Comparison of ENCODE assay signal across 34 cellular contexts in the genomic region with DNA sequence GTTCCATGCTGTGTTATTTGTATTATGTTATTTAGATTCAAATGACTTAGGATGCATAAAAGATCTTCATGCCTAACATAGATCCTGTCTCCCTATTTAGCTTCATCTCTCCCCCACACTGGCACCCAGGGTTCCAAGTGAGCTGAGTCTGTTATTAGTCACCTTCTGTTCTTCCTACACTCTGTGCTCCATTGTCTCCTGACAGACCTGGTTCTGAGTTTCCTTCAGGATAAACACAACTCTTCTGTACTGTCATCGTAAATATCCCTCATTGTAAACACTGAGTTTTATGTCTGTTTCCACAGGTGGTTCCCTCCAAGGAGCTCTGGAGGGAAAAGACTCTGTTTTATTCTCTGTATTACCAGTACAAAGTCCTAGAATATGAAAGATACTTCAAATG. TPM values are rescaled to one million over a fixed set of nuclear protein-coding genes. Genes with fewer than 3 reads are reported as not detected.
DNase-seq lines count a peak whose midpoint lies in the region; ATAC-seq, FAIRE-seq and TF ChIP-seq lines count a peak whose summit lies in the region.
"Had no signal": no experiment of that assay in that cellular context is flagged by ENCODE, and none has a peak within 500 bp of the region (broad histone marks: within the 10 kb centered on the region; RNA-seq: fewer than 3 reads in every experiment).

No MANE protein-coding gene starts in this region.

- H3K9me3 Mint-ChIP-seq in astrocyte (ENCODE audit: unreplicated experiment), result no peaks in the 10 kb centered on the region
- no peaks in the 10 kb centered on the region for H3K9me3 Mint-ChIP-seq in nephron progenitor cell
- no peaks in the 10 kb centered on the region for H3K9me3 Mint-ChIP-seq in stimulated activated naive CD8-positive, alpha-beta T cell treated with anti-CD3 and anti-CD28 coated beads, Interleukin-15, amount 100 ng/mL, for 72 hours
- H3K9me3 Mint-ChIP-seq: activated B cell treated with CpG ODN at 0.5 μM for 24 hours; activated naive CD4-positive, alpha-beta T cell treated with anti-CD3 and anti-CD28 coated beads for 36 hours; activated T-cell treated with anti-CD3 and anti-CD28 coated beads, Interleukin-2, amount 50 U/mL, for 72 hours; memory B cell; stimulated activated naive CD8-positive, alpha-beta T cell treated with anti-CD3 and anti-CD28 coated beads, Interleukin-15, Interleukin-2, amounts not matched to agents 100 ng/mL and 50 ng/mL, for 24 hours had no signal

- H3K9ac ChIP-seq in astrocyte (ENCODE audit: low read length) (no peak overlapping the region), SK-N-SH (no peak overlapping the region)

- H3K27me3 ChIP-seq in astrocyte (ENCODE audit: insufficient read depth, low read length) (no peaks in the 10 kb centered on the region), SK-N-SH (ENCODE audit: insufficient read depth) (peaks cover 10% of the 10 kb centered on the region; the same call in 1 of the 2 replicates)
- H3K27me3 ChIP-seq: heart left ventricle, thyroid gland had no signal

- H2AFZ ChIP-seq in astrocyte (ENCODE audit: low read depth, low read length), result no peak overlapping the region
- no peak overlapping the region for H2AFZ ChIP-seq in SK-N-SH (ENCODE audit: low read depth)

- no peaks in the 10 kb centered on the region for H3K36me3 ChIP-seq in HEK293 (ENCODE audit: control insufficient read depth in 2 of 2, insufficient read depth in 1 of 2, low read length in 2 of 2)
- H3K36me3 ChIP-seq in astrocyte (ENCODE audit: insufficient read depth, low read length), result no peaks in the 10 kb centered on the region
- H3K36me3 ChIP-seq in SK-N-SH (replicated peaks in 1 of 2; ENCODE audit: control insufficient read depth in 1 of 2, insufficient read depth in 2 of 2, low read length in 1 of 2), result no peaks in the 10 kb centered on the region
- H3K36me3 ChIP-seq: heart left ventricle, thyroid gland had no signal

- no peak for ATAC-seq in stimulated activated naive CD8-positive, alpha-beta T cell treated with anti-CD3 and anti-CD28 coated beads, Interleukin-15, amount 100 ng/mL, for 72 hours
- ATAC-seq: activated T-cell treated with anti-CD3 and anti-CD28 coated beads, Interleukin-2, amount 50 U/mL, for 72 hours; heart left ventricle; left cardiac atrium; psoas muscle had no signal

- H3K27ac ChIP-seq in HEK293 (ENCODE audit: extremely low read depth, low read depth, low read length) (no peak overlapping the region), astrocyte (ENCODE audit: low read depth, low read length) (no peak overlapping the region), SK-N-SH (ENCODE audit: low read depth in 2 of 2, low read length in 1 of 2) (no peak overlapping the region)
- H3K27ac ChIP-seq: C4-2B, heart left ventricle, psoas muscle, skin epidermis, thyroid gland had no signal

- no peak for TF ChIP-seq EP300 in SK-N-SH (IDR thresholded peaks at IDR 0.05; ENCODE audit: borderline replicate concordance in 1 of 2, low read depth in 1 of 2, low read length in 1 of 2)

- no peaks in the 10 kb centered on the region for H3K9me2 ChIP-seq in SK-N-SH

- H4K20me1 ChIP-seq in astrocyte (ENCODE audit: insufficient read depth, low read length) (no peaks in the 10 kb centered on the region), SK-N-SH (ENCODE audit: insufficient read depth) (no peaks in the 10 kb centered on the region)

- H3K4me2 ChIP-seq in astrocyte (ENCODE audit: low read length) (peak overlapping the region; percentile 4), SK-N-SH (no peak overlapping the region)

- H3K27ac Mint-ChIP-seq in astrocyte (ENCODE audit: unreplicated experiment) (no peak overlapping the region), nephron progenitor cell (peak overlapping the region; percentile 27)
- H3K27ac Mint-ChIP-seq in stimulated activated naive CD8-positive, alpha-beta T cell treated with anti-CD3 and anti-CD28 coated beads, Interleukin-15, amount 100 ng/mL, for 72 hours, result no peak overlapping the region
- H3K27ac Mint-ChIP-seq: activated B cell treated with CpG ODN at 0.5 μM for 24 hours; activated naive CD4-positive, alpha-beta T cell treated with anti-CD3 and anti-CD28 coated beads for 36 hours; activated T-cell treated with anti-CD3 and anti-CD28 coated beads, Interleukin-2, amount 50 U/mL, for 72 hours; memory B cell; stimulated activated naive CD8-positive, alpha-beta T cell treated with anti-CD3 and anti-CD28 coated beads, Interleukin-15, Interleukin-2, amounts not matched to agents 100 ng/mL and 50 ng/mL, for 24 hours had no signal

- H3K79me2 ChIP-seq in astrocyte (ENCODE audit: insufficient read depth, low read length) (no peaks in the 10 kb centered on the region), SK-N-SH (ENCODE audit: insufficient read depth) (no peaks in the 10 kb centered on the region)

- WGBS in SK-N-SH (ENCODE audit: low lambda C conversion rate), result 0% methylated on average over 1 of the region's 1 CpG

- H3K4me1 ChIP-seq in HEK293 (ENCODE audit: control insufficient read depth, insufficient read depth, low read length), result no peaks in the 10 kb centered on the region
- H3K4me1 ChIP-seq in astrocyte (ENCODE audit: insufficient read depth, low read length), result no peaks in the 10 kb centered on the region
- no peaks in the 10 kb centered on the region for H3K4me1 ChIP-seq in SK-N-SH (ENCODE audit: control insufficient read depth in 1 of 2, insufficient read depth in 2 of 2, low read depth in 1 of 2, low read length in 1 of 2)
- H3K4me1 ChIP-seq: heart left ventricle, psoas muscle, thyroid gland had no signal

- peak; percentile 4 for DNase-seq in Daoy (ENCODE audit: low read depth)
- no peak for DNase-seq in astrocyte (ENCODE audit: low read depth)
- DNase-seq in nephron progenitor cell, result no peak
- no peak for DNase-seq in activated CD4-positive, alpha-beta T cell treated with anti-CD3 and anti-CD28 coated beads, Interleukin-2, amount 50 U/mL, for 4 hours
- no peak for DNase-seq in SK-N-SH
- no peak for DNase-seq in urothelium cell line (ENCODE audit: low spot score)
- no peak for DNase-seq in stimulated activated naive CD8-positive, alpha-beta T cell treated with anti-CD3 and anti-CD28 coated beads, Interleukin-15, amount 100 ng/mL, for 72 hours
- DNase-seq: activated B cell treated with CpG ODN at 0.5 μM for 24 hours; activated CD4-positive, alpha-beta T cell treated with anti-CD3 and anti-CD28 coated beads, Interleukin-2, amount 50 U/mL, for 1 hour; activated naive CD4-positive, alpha-beta T cell treated with anti-CD3 and anti-CD28 coated beads for 36 hours; activated T-cell treated with anti-CD3 and anti-CD28 coated beads, Interleukin-2, amount 50 U/mL, for 72 hours; effector memory CD4-positive, alpha-beta T cell; heart left ventricle; KG1; left cardiac atrium; MV-4-11; NCI-H1694 treated with DMSO at 0.1 percent for 48 hours; NCI-H2171; NCI-H524 treated with DMSO at 0.1 percent for 48 hours; psoas muscle; SIG-M5; SW 1271; thyroid gland had no signal

- no peaks in the 10 kb centered on the region for H3F3A ChIP-seq in SK-N-SH (replicated peaks; ENCODE audit: insufficient read depth)

- POLR2A ChIA-PET in HEK293 (lab: Yijun Ruan, JAX) (no interaction called here), SK-N-SH (lab: Yijun Ruan, JAX) (no interaction called here)

- FAIRE-seq in astrocyte (lab: Jason Lieb, UNC), result no peak
- no peak for FAIRE-seq in urothelium cell line (lab: Jason Lieb, UNC)
- FAIRE-seq: colon, GM12892, RCC 7860 had no signal

- H3K36me3 Mint-ChIP-seq in astrocyte (ENCODE audit: low read depth, unreplicated experiment) (no peaks in the 10 kb centered on the region), nephron progenitor cell (ENCODE audit: low read depth) (no peaks in the 10 kb centered on the region)
- H3K36me3 Mint-ChIP-seq: memory B cell had no signal

- no peak for TF ChIP-seq RAD21 in SK-N-SH (IDR thresholded peaks at IDR 0.05; ENCODE audit: low read length)

- no peaks in the 10 kb centered on the region for H3K27me3 Mint-ChIP-seq in astrocyte (ENCODE audit: low read depth, unreplicated experiment)
- H3K27me3 Mint-ChIP-seq in nephron progenitor cell (ENCODE audit: low read depth, poor library complexity), result no peaks in the 10 kb centered on the region
- H3K27me3 Mint-ChIP-seq in stimulated activated naive CD8-positive, alpha-beta T cell treated with anti-CD3 and anti-CD28 coated beads, Interleukin-15, amount 100 ng/mL, for 72 hours, result peaks cover 12% of the 10 kb centered on the region

- H3K9me3 ChIP-seq in HEK293 (ENCODE audit: control insufficient read depth, insufficient read depth, low read depth, low read length) (no peaks in the 10 kb centered on the region), astrocyte (ENCODE audit: insufficient read depth, low read depth, low read length) (no peaks in the 10 kb centered on the region), SK-N-SH (no peaks in the 10 kb centered on the region)
- H3K9me3 ChIP-seq: heart left ventricle, psoas muscle, thyroid gland had no signal

- no peak overlapping the region for H3K4me3 Mint-ChIP-seq in astrocyte (ENCODE audit: unreplicated experiment)
- H3K4me3 Mint-ChIP-seq in nephron progenitor cell, result no peak overlapping the region
- H3K4me3 Mint-ChIP-seq in stimulated activated naive CD8-positive, alpha-beta T cell treated with anti-CD3 and anti-CD28 coated beads, Interleukin-15, amount 100 ng/mL, for 72 hours, result no peak overlapping the region
- H3K4me3 Mint-ChIP-seq: activated B cell treated with CpG ODN at 0.5 μM for 24 hours; activated naive CD4-positive, alpha-beta T cell treated with anti-CD3 and anti-CD28 coated beads for 36 hours; activated T-cell treated with anti-CD3 and anti-CD28 coated beads, Interleukin-2, amount 50 U/mL, for 72 hours; memory B cell; stimulated activated naive CD8-positive, alpha-beta T cell treated with anti-CD3 and anti-CD28 coated beads, Interleukin-15, Interleukin-2, amounts not matched to agents 100 ng/mL and 50 ng/mL, for 24 hours had no signal

- CTCF ChIA-PET in HEK293 (lab: Yijun Ruan, JAX), result interaction anchor here (0.6 kb wide), 2 partner anchors 13 to 38 kb away, joined by 3 to 7 read pairs; no protein-coding TSS in a partner anchor
- CTCF ChIA-PET in SK-N-SH (lab: Yijun Ruan, JAX), result no interaction called here

- H3K4me3 ChIP-seq in HEK293 (ENCODE audit: low read depth, low read length) (no peak overlapping the region), astrocyte (ENCODE audit: insufficient read depth, low read depth, low read length) (no peak overlapping the region), SK-N-SH (ENCODE audit: low read depth in 2 of 2, low read length in 1 of 2) (no peak overlapping the region)
- H3K4me3 ChIP-seq: heart left ventricle, psoas muscle, skin epidermis, thyroid gland had no signal

- H3K4me1 Mint-ChIP-seq in astrocyte (ENCODE audit: low read depth, unreplicated experiment), result peaks cover 6% of the 10 kb centered on the region
- peaks cover 38% of the 10 kb centered on the region for H3K4me1 Mint-ChIP-seq in nephron progenitor cell
- no peaks in the 10 kb centered on the region for H3K4me1 Mint-ChIP-seq in stimulated activated naive CD8-positive, alpha-beta T cell treated with anti-CD3 and anti-CD28 coated beads, Interleukin-15, amount 100 ng/mL, for 72 hours
- H3K4me1 Mint-ChIP-seq: activated B cell treated with CpG ODN at 0.5 μM for 24 hours, memory B cell had no signal

- no peak for TF ChIP-seq CTCF in HEK293 (tag by site-specific recombination; IDR thresholded peaks at IDR 0.05)
- TF ChIP-seq CTCF in astrocyte (IDR thresholded peaks at IDR 0.05; ENCODE audit: insufficient read depth, low read depth, low read length), result no peak
- TF ChIP-seq CTCF in nephron progenitor cell (IDR thresholded peaks at IDR 0.05), result no peak
- no peak for TF ChIP-seq CTCF in SK-N-SH (IDR thresholded peaks at IDR 0.05)

RNA-seq across cellular contexts. Expression of a gene that starts 8.7 kb away (rescaled TPM):
- not detected in 2 replicates for total RNA-seq in Daoy (2014; rRNA removed; shearing (Covaris generic))
- total RNA-seq in astrocyte, result not detected in 2 replicates
- polyA plus RNA-seq in SK-N-SH (2012; rRNA removed), result not detected in 2 replicates
- polyA plus RNA-seq in SK-N-SH (2012; cell fraction: cytosol; rRNA removed), result not detected in 2 replicates
- polyA plus RNA-seq in SK-N-SH (2012; cell fraction: nucleus; rRNA removed), result not detected in 2 replicates
- total RNA-seq: activated B cell treated with CpG ODN at 0.5 μM for 24 hours; activated naive CD4-positive, alpha-beta T cell treated with anti-CD3 and anti-CD28 coated beads for 36 hours; activated T-cell treated with anti-CD3 and anti-CD28 coated beads, Interleukin-2, amount 50 U/mL, for 72 hours; fibroblast of villous mesenchyme; heart left ventricle; HT-29; left cardiac atrium; psoas muscle; thyroid gland had no signal
- polyA plus RNA-seq: esophagus, heart left ventricle, psoas muscle had no signal

RNA-seq across cellular contexts. Expression of a gene that starts 15.6 kb away (rescaled TPM):
- 0.06 TPM in 1 of 2 replicates, not detected in the other for total RNA-seq in Daoy (2014; rRNA removed; shearing (Covaris generic))
- 0.27 and 0.38 TPM in 2 replicates for total RNA-seq in astrocyte
- polyA plus RNA-seq in SK-N-SH (2012; rRNA removed), result 0.03 TPM in 1 of 2 replicates, not detected in the other
- polyA plus RNA-seq in SK-N-SH (2012; cell fraction: cytosol; rRNA removed), result 0.01 TPM in 2 replicates
- not detected in 2 replicates for polyA plus RNA-seq in SK-N-SH (2012; cell fraction: nucleus; rRNA removed)
- total RNA-seq: activated B cell treated with CpG ODN at 0.5 μM for 24 hours; activated naive CD4-positive, alpha-beta T cell treated with anti-CD3 and anti-CD28 coated beads for 36 hours; activated T-cell treated with anti-CD3 and anti-CD28 coated beads, Interleukin-2, amount 50 U/mL, for 72 hours; thyroid gland had no signal

RNA-seq across cellular contexts. Expression of a gene that starts 56.5 kb away (rescaled TPM):
- not detected in 2 replicates for total RNA-seq in Daoy (2014; rRNA removed; shearing (Covaris generic))
- total RNA-seq in astrocyte, result not detected in 2 replicates
- polyA plus RNA-seq in SK-N-SH (2012; rRNA removed), result not detected in 2 replicates
- polyA plus RNA-seq in SK-N-SH (2012; cell fraction: cytosol; rRNA removed), result not detected in 2 replicates
- polyA plus RNA-seq in SK-N-SH (2012; cell fraction: nucleus; rRNA removed), result not detected in 2 replicates
- total RNA-seq: activated B cell treated with CpG ODN at 0.5 μM for 24 hours; activated naive CD4-positive, alpha-beta T cell treated with anti-CD3 and anti-CD28 coated beads for 36 hours; activated T-cell treated with anti-CD3 and anti-CD28 coated beads, Interleukin-2, amount 50 U/mL, for 72 hours; fibroblast of villous mesenchyme; heart left ventricle; HT-29; left cardiac atrium; psoas muscle; thyroid gland had no signal
- polyA plus RNA-seq: esophagus, heart left ventricle, psoas muscle had no signal
